ENCODE assay signal across 18 cellular contexts in the genomic region with DNA sequence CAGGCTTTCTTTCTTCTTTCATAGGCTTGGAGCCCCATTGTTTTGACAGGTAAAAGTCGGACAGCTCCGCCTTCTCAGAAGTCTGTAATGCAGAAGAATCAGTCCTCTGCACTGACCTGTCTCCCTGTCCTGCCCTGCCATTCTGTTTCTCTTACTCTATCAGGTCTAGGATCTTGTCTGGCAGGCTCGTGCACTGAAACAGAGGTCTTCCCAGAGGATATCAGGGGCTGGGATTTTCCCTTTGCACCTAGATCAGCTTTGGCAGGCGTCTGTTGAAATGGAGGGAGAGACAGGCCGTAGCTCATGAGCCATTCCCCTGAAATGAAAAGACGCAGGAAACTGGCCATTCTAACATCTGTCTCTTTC.
"Had no signal": no experiment of that assay in that cellular context is flagged by ENCODE, and none has a peak within 500 bp of the region (broad histone marks: within the 10 kb centered on the region; RNA-seq: fewer than 3 reads in every experiment).

No MANE protein-coding gene starts in this region.

- H3K9me3 ChIP-seq: esophagus squamous epithelium, neutrophil, right atrium auricular region, thoracic aorta had no signal

- H3K27me3 Mint-ChIP-seq: central memory CD8-positive, alpha-beta T cell had no signal

- H3K4me3 Mint-ChIP-seq: central memory CD8-positive, alpha-beta T cell had no signal

- H3K4me1 ChIP-seq: right atrium auricular region had no signal

- H3K4me3 ChIP-seq: coronary artery, esophagus squamous epithelium, hepatocyte, right atrium auricular region, SK-N-MC, thoracic aorta had no signal

- DNase-seq: activated CD8-positive, alpha-beta memory T cell treated with anti-CD3 and anti-CD28 coated beads for 24 hours; activated effector memory CD4-positive, alpha-beta T cell treated with Interleukin-2 at 50 U/mL for 16 hours; activated naive CD4-positive, alpha-beta T cell treated with anti-CD3 and anti-CD28 coated beads, Interleukin-2, amount 50 U/mL, for 16 hours; esophagus squamous epithelium; stimulated activated CD4-positive, alpha-beta T cell treated with anti-CD3 and anti-CD28 coated beads, Interleukin-4, amount 100 ng/mL, for 4 hours; stimulated activated CD8-positive, alpha-beta memory T cell treated with anti-CD3 and anti-CD28 coated beads, Interleukin-4, amount 100 ng/mL, for 48 hours; T-helper 1 cell; T1000 had no signal

- H3K9me3 Mint-ChIP-seq: central memory CD8-positive, alpha-beta T cell had no signal

- H3K27me3 ChIP-seq: esophagus squamous epithelium, hepatocyte, neutrophil, right atrium auricular region had no signal

- H3K27ac ChIP-seq: coronary artery, esophagus squamous epithelium, hepatocyte, neutrophil, right atrium auricular region, SK-N-MC, thoracic aorta had no signal

- ATAC-seq: left lobe of liver had no signal

- FAIRE-seq: keratinocyte, urothelium cell line had no signal

- H3K36me3 ChIP-seq: esophagus squamous epithelium, neutrophil, right atrium auricular region, thoracic aorta had no signal
